Comparison of ENCODE assay signal across 10 cellular contexts in the genomic region with DNA sequence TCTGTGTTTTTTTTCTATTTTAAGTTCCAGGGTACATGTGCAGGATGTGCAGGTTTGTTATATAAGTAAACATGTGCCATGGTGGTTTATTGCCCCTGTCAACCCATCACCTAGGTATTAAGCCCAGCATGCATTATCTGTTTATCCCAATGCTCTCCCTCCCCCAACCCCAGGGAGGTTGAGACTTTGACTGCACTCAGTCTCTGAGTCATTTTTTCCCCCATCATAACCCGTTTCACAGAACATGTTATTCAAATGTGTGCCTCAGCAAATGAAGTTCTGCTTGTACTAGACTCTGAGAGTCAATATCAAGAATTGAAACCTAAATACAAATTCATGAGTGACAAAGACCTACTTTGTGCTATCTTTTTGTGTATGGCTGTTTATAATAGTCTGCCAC.
DNase-seq lines count a peak whose midpoint lies in the region; ATAC-seq lines count a peak whose summit lies in the region.
"Had no signal": no experiment of that assay in that cellular context is flagged by ENCODE, and none has a peak within 500 bp of the region (broad histone marks: within the 10 kb centered on the region; RNA-seq: fewer than 3 reads in every experiment).

No MANE protein-coding gene starts in this region.

- DNase-seq in activated CD4-positive, alpha-beta T cell treated with anti-CD3 and anti-CD28 coated beads for 36 hours: peak; percentile 61
- DNase-seq in activated CD4-positive, alpha-beta T cell treated with anti-CD3 and anti-CD28 coated beads for 1 hour: no peak
- DNase-seq in stimulated activated CD4-positive, alpha-beta T cell treated with anti-CD3 and anti-CD28 coated beads, Interleukin-2, amount 100 ng/mL, for 24 hours: peak; percentile 13 to 34
- no peak for DNase-seq in effector CD8-positive, alpha-beta T cell (lab: John Stamatoyannopoulos, UW)
- no peak for DNase-seq in DMS114 treated with DMSO at 0.1 percent for 48 hours (lab: John Stamatoyannopoulos, UW; ENCODE audit: unreplicated experiment)
- DNase-seq: esophagus squamous epithelium, posterior cingulate gyrus had no signal

- no peak overlapping the region for H3K4me3 Mint-ChIP-seq in activated CD4-positive, alpha-beta T cell treated with anti-CD3 and anti-CD28 coated beads for 36 hours
- H3K4me3 Mint-ChIP-seq in activated T-helper 17 cell treated with anti-CD3 and anti-CD28 coated beads, Interleukin-2, amount 50 U/mL, for 72 hours: no peak overlapping the region

- H3K9me3 Mint-ChIP-seq in activated CD4-positive, alpha-beta T cell treated with anti-CD3 and anti-CD28 coated beads for 36 hours (ENCODE audit: low read depth): no peaks in the 10 kb centered on the region
- H3K9me3 Mint-ChIP-seq in activated T-helper 17 cell treated with anti-CD3 and anti-CD28 coated beads, Interleukin-2, amount 50 U/mL, for 72 hours: no peaks in the 10 kb centered on the region

- H3K4me1 Mint-ChIP-seq in activated CD4-positive, alpha-beta T cell treated with anti-CD3 and anti-CD28 coated beads for 36 hours: peaks cover 33% of the 10 kb centered on the region
- peaks cover 7% of the 10 kb centered on the region for H3K4me1 Mint-ChIP-seq in activated T-helper 17 cell treated with anti-CD3 and anti-CD28 coated beads, Interleukin-2, amount 50 U/mL, for 72 hours

- intact Hi-C loops in activated CD4-positive, alpha-beta T cell treated with anti-CD3 and anti-CD28 coated beads for 36 hours (cut with DNase I, micrococcal nuclease): no loop called here

- POLR2A ChIA-PET in activated CD4-positive, alpha-beta T cell treated with anti-CD3 and anti-CD28 coated beads for 36 hours (lab: Charles Lee): no interaction called here

- CTCF ChIA-PET in activated CD4-positive, alpha-beta T cell treated with anti-CD3 and anti-CD28 coated beads for 36 hours (lab: Charles Lee): interaction anchor here (1.0 kb wide), 1 partner anchor 11 kb away, joined by 3 read pairs; no protein-coding TSS in a partner anchor

- H3K36me3 Mint-ChIP-seq in activated CD4-positive, alpha-beta T cell treated with anti-CD3 and anti-CD28 coated beads for 36 hours (ENCODE audit: low read depth): no peaks in the 10 kb centered on the region
- H3K36me3 Mint-ChIP-seq in activated T-helper 17 cell treated with anti-CD3 and anti-CD28 coated beads, Interleukin-2, amount 50 U/mL, for 72 hours (ENCODE audit: low read depth): no peaks in the 10 kb centered on the region

- ATAC-seq in activated CD4-positive, alpha-beta T cell treated with anti-CD3 and anti-CD28 coated beads for 36 hours: peak; percentile 95
- ATAC-seq in HG03095 (IDR thresholded peaks at IDR 0.05; ENCODE audit: unreplicated experiment) (peak; percentile 59), HG03196 (IDR thresholded peaks at IDR 0.05; ENCODE audit: unreplicated experiment) (no peak)
- peak; percentile 95 for ATAC-seq in activated T-helper 17 cell treated with anti-CD3 and anti-CD28 coated beads, Interleukin-2, amount 50 U/mL, for 72 hours (replicated peaks)

- H3K27me3 Mint-ChIP-seq in activated CD4-positive, alpha-beta T cell treated with anti-CD3 and anti-CD28 coated beads for 36 hours: no peaks in the 10 kb centered on the region
- no peaks in the 10 kb centered on the region for H3K27me3 Mint-ChIP-seq in activated T-helper 17 cell treated with anti-CD3 and anti-CD28 coated beads, Interleukin-2, amount 50 U/mL, for 72 hours

- peak overlapping the region; percentile 23 for H3K27ac Mint-ChIP-seq in activated CD4-positive, alpha-beta T cell treated with anti-CD3 and anti-CD28 coated beads for 36 hours
- H3K27ac Mint-ChIP-seq in activated T-helper 17 cell treated with anti-CD3 and anti-CD28 coated beads, Interleukin-2, amount 50 U/mL, for 72 hours: peak overlapping the region; percentile 71

Comparison
In these comparisons a context has a peak if more than half of its experiments do, and no peak if none do; other contexts are left out.
1. DNase-seq: peak in activated CD4-positive, alpha-beta T cell treated with anti-CD3 and anti-CD28 coated beads for 36 hours (single experiment) and stimulated activated CD4-positive, alpha-beta T cell treated with anti-CD3 and anti-CD28 coated beads, Interleukin-2, amount 100 ng/mL, for 24 hours (2 of 2); none in activated CD4-positive, alpha-beta T cell treated with anti-CD3 and anti-CD28 coated beads for 1 hour (single experiment), effector CD8-positive, alpha-beta T cell (single experiment) and DMS114 treated with DMSO at 0.1 percent for 48 hours (single experiment).